Comparison of ENCODE assay signal across 9 cellular contexts in genomic region chr11:118922745-118923627, GRCh38. TPM values are rescaled to one million over a fixed set of nuclear protein-coding genes. Genes with fewer than 3 reads are reported as not detected.
A peak's percentile ranks its signal among the peaks of the same experiment; 100 is the strongest.
DNase-seq lines count a peak whose midpoint lies in the region; ATAC-seq, FAIRE-seq and TF ChIP-seq lines count a peak whose summit lies in the region.
"Had no signal": no experiment of that assay in that cellular context is flagged by ENCODE, and none has a peak within 500 bp of the region (broad histone marks: within the 10 kb centered on the region; RNA-seq: fewer than 3 reads in every experiment).

No MANE protein-coding gene starts in this region.

- no peak overlapping the region for H4K91ac ChIP-seq in H9 (ENCODE audit: insufficient read length, low read depth, low read length)

- peaks cover 0 to 5% (median 2%) of the 10 kb centered on the region in 3 experiments; a peak in 2 of 7 replicates for H3K36me3 Mint-ChIP-seq in H9 (ENCODE audit: insufficient read depth in 1 of 3, low read depth in 3 of 3)
- H3K36me3 Mint-ChIP-seq in stimulated activated memory B cell treated with anti-CD40 and anti-IgM and Interleukin-4, amounts not matched to agents 10 μg/mL and 1 μg/mL and 100 μg/mL, for 72 hours, result no peaks in the 10 kb centered on the region

- peaks cover 35% of the 10 kb centered on the region for H3K23me2 ChIP-seq in H9 (ENCODE audit: insufficient read length, low read depth, low read length, poor library complexity, severe bottlenecking)

- peaks cover 32% of the 10 kb centered on the region for H3K4me1 ChIP-seq in H9 (ENCODE audit: insufficient read depth, low read length)
- peaks cover 53% of the 10 kb centered on the region for H3K4me1 ChIP-seq in adipocyte (ENCODE audit: control insufficient read depth, insufficient read depth, low read length)
- H3K4me1 ChIP-seq in iPS-18a (ENCODE audit: control insufficient read depth, low read depth, low read length), result peaks cover 66% of the 10 kb centered on the region

- peak overlapping the region in 1 of 3 experiments; percentile 31; a peak in 1 of 7 replicates for H3K27ac Mint-ChIP-seq in H9
- peak overlapping the region; percentile 91 for H3K27ac Mint-ChIP-seq in stimulated activated memory B cell treated with anti-CD40 and anti-IgM and Interleukin-4, amounts not matched to agents 10 μg/mL and 1 μg/mL and 100 μg/mL, for 72 hours

- no peak overlapping the region for H2AFZ ChIP-seq in H9 (ENCODE audit: low read length)

- H2AK5ac ChIP-seq in H9 (ENCODE audit: insufficient read length, low read length), result no peak overlapping the region

- no peak for FAIRE-seq in HTR-8/SVneo (lab: Jason Lieb, UNC)
- FAIRE-seq: TTC549 had no signal

- no peak overlapping the region for H3K23ac ChIP-seq in H9 (ENCODE audit: insufficient read length, low read depth, low read length)

- H2BK20ac ChIP-seq in H9 (ENCODE audit: low read depth, low read length, poor library complexity, severe bottlenecking), result no peak overlapping the region

- H3K79me1 ChIP-seq in H9 (ENCODE audit: insufficient read depth, low read depth, low read length, poor library complexity, severe bottlenecking), result no peaks in the 10 kb centered on the region

- H3K9me3 Mint-ChIP-seq in H9, result no peaks in the 10 kb centered on the region; a peak in 1 of 5 replicates
- no peaks in the 10 kb centered on the region for H3K9me3 Mint-ChIP-seq in stimulated activated memory B cell treated with anti-CD40 and anti-IgM and Interleukin-4, amounts not matched to agents 10 μg/mL and 1 μg/mL and 100 μg/mL, for 72 hours

- H3K4me1 Mint-ChIP-seq in H9, result peaks cover 68 to 79% of the 10 kb centered on the region in 2 experiments
- peaks cover 82% of the 10 kb centered on the region for H3K4me1 Mint-ChIP-seq in stimulated activated memory B cell treated with anti-CD40 and anti-IgM and Interleukin-4, amounts not matched to agents 10 μg/mL and 1 μg/mL and 100 μg/mL, for 72 hours

- peak overlapping the region; percentile 84 to 94 for H3K4me3 Mint-ChIP-seq in H9
- peak overlapping the region; percentile 86 for H3K4me3 Mint-ChIP-seq in stimulated activated memory B cell treated with anti-CD40 and anti-IgM and Interleukin-4, amounts not matched to agents 10 μg/mL and 1 μg/mL and 100 μg/mL, for 72 hours

- DNase-seq in H9, result peak; percentile 25
- DNase-seq in adipocyte (ENCODE audit: low read depth), result peak; percentile 53
- DNase-seq in hippocampal formation (lab: John Stamatoyannopoulos, UW), result no peak
- DNase-seq in ACHN, result no peak
- no peak for DNase-seq in HTR-8/SVneo (ENCODE audit: insufficient read length, low spot score)
- no peak for DNase-seq in RKO (ENCODE audit: low spot score)

- H3K9ac ChIP-seq in H9 (ENCODE audit: extremely low read depth, insufficient read length, low read length), result no peak overlapping the region
- peak overlapping the region; percentile 100 for H3K9ac ChIP-seq in adipocyte (ENCODE audit: low read length)
- H3K9ac ChIP-seq in iPS-18a (ENCODE audit: low read length), result no peak overlapping the region

- no peak for TF ChIP-seq CTCF in H9 (conservative IDR thresholded peaks at IDR 0.05)

- H3K9me3 ChIP-seq in H9 (ENCODE audit: control insufficient read depth, low read depth, low read length) (no peaks in the 10 kb centered on the region), adipocyte (ENCODE audit: control insufficient read depth, low read length) (no peaks in the 10 kb centered on the region), iPS-18a (ENCODE audit: control insufficient read depth, low read depth, low read length) (no peaks in the 10 kb centered on the region)

- peaks cover 14% of the 10 kb centered on the region for H3K27me3 Mint-ChIP-seq in H9 (ENCODE audit: low read depth)
- H3K27me3 Mint-ChIP-seq in stimulated activated memory B cell treated with anti-CD40 and anti-IgM and Interleukin-4, amounts not matched to agents 10 μg/mL and 1 μg/mL and 100 μg/mL, for 72 hours, result no peaks in the 10 kb centered on the region

- H2BK120ac ChIP-seq in H9 (ENCODE audit: low read depth, low read length, poor library complexity, severe bottlenecking), result no peak overlapping the region

- in situ Hi-C loops in ACHN (cut with HindIII; ENCODE audit: low pct_ligation_motif_present, low pct_unique_long_range_greater_than_20kb, low sequenced_read_pairs), result no loop called here

- no peaks in the 10 kb centered on the region for H4K20me1 ChIP-seq in H9 (ENCODE audit: control insufficient read depth, insufficient read depth, insufficient read length)

- H3K4me3 ChIP-seq in adipocyte (ENCODE audit: low read length), result peak overlapping the region; percentile 99
- peak overlapping the region; percentile 71 for H3K4me3 ChIP-seq in iPS-18a (ENCODE audit: low read length)

- no peak for ATAC-seq in stimulated activated memory B cell treated with anti-CD40 and anti-IgM and Interleukin-4, amounts not matched to agents 10 μg/mL and 1 μg/mL and 100 μg/mL, for 72 hours

- H3T11ph ChIP-seq in H9 (ENCODE audit: low read length), result no peak overlapping the region

- H3K27me3 ChIP-seq in H9 (ENCODE audit: insufficient read depth, low read length) (no peaks in the 10 kb centered on the region; the same call in 1 of the 2 replicates), adipocyte (replicated peaks; ENCODE audit: control insufficient read depth, insufficient read depth, low read length) (no peaks in the 10 kb centered on the region), iPS-18a (ENCODE audit: control insufficient read depth, insufficient read depth, low read length) (peaks cover 13% of the 10 kb centered on the region)

- H3K36me3 ChIP-seq in adipocyte (ENCODE audit: control insufficient read depth, insufficient read depth, low read length, severe bottlenecking) (no peaks in the 10 kb centered on the region), iPS-18a (ENCODE audit: control insufficient read depth, low read depth, low read length) (no peaks in the 10 kb centered on the region)

- H3K18ac ChIP-seq in H9 (ENCODE audit: insufficient read length, low read depth, low read length), result no peak overlapping the region

- H3K56ac ChIP-seq in H9 (ENCODE audit: insufficient read length, low read depth, low read length), result no peak overlapping the region

- H3K4me2 ChIP-seq in H9 (ENCODE audit: insufficient read depth, insufficient read length, low read length), result peak overlapping the region; percentile 88

- no peak overlapping the region for H3K4ac ChIP-seq in H9 (ENCODE audit: low read depth, low read length)

- no peak overlapping the region for H2BK12ac ChIP-seq in H9 (ENCODE audit: insufficient read length, low read depth, low read length)

- no CpG with 5 or more reads among the region's 9 CpGs for WGBS in H9 (ENCODE audit: extremely low coverage, insufficient read length, low lambda C conversion rate)

- H2BK5ac ChIP-seq in H9 (ENCODE audit: insufficient read length, low read length), result no peak overlapping the region

- no peak overlapping the region for H3K14ac ChIP-seq in H9 (ENCODE audit: insufficient read depth, low read length)

- H4K8ac ChIP-seq in H9 (replicated peaks; ENCODE audit: insufficient read length, low read depth, low read length), result no peak overlapping the region

- H3K27ac ChIP-seq in H9 (ENCODE audit: insufficient read length, low read depth, low read length), result no peak overlapping the region
- no peak overlapping the region for H3K27ac ChIP-seq in iPS-18a (ENCODE audit: low read length)

- H3K79me2 ChIP-seq in H9 (ENCODE audit: insufficient read depth, low read length), result peaks cover 22% of the 10 kb centered on the region; the same call in 1 of the 2 replicates

- no peak overlapping the region for H4K5ac ChIP-seq in H9 (ENCODE audit: insufficient read length, low read depth, low read length)

- no peak overlapping the region for H2BK15ac ChIP-seq in H9 (ENCODE audit: low read depth, low read length)

RNA-seq across cellular contexts. Expression of gene BCL9L, which starts 2.7 kb away (rescaled TPM):
- 74.9 and 78.4 TPM in 2 replicates for total RNA-seq in H9 (2021)

RNA-seq across cellular contexts. Expression of gene UPK2, which starts 33.1 kb away (rescaled TPM):
- total RNA-seq in H9 (2021), result 0.24 and 0.33 TPM in 2 replicates

RNA-seq across cellular contexts. Expression of gene CXCR5, which starts 39.3 kb away (rescaled TPM):
- total RNA-seq in H9 (2021), result 0.07 and 0.11 TPM in 2 replicates

RNA-seq across cellular contexts. Expression of gene FOXR1, which starts 48.6 kb away (rescaled TPM):
- total RNA-seq in H9 (2021), result not detected in 2 replicates

Comparison
In these comparisons a context has a peak if more than half of its experiments do, and no peak if none do; other contexts are left out.
1. DNase-seq: peak in H9 (single experiment) and adipocyte (single experiment); none in hippocampal formation (0 of 2), ACHN (single experiment), HTR-8/SVneo (single experiment) and RKO (single experiment).